8 cellular contexts compared by ENCODE assay signal in the genomic region with DNA sequence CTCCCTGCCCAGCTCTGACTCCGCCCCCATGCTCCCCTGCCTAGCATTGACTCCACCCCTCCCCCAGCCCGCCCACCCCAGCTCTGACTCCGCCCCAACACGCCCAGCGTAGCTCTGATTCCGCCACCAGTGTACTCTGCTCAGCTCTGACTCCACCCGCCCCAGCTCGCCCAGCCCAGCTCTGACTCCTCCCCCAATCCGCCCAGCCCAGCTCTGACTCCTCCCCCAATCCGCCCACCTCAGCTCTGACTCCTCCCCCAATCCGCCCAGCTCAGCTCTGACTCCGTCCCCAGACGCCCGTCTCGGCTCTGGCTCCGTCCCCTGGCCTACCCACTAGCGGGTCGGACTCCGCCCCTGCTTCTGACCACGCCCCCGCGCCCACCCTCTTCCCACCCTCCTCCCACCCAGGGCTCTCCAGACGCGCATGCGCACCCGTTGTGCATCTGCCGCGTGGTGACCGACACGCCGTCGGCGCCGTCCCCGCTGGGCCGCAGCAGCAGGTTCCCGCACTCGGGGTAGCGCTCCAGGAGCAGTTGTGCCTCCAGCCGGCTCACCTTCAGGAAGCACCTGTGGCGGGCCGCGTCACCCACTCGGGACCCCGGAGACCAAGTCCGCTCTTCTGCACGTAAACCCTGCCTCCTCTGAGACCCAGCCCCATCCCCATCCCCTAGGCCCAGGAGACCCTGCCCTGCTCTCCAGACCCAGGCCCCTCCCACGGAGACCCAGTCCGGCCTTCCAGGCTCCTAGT. TPM values are rescaled to one million over a fixed set of nuclear protein-coding genes. Genes with fewer than 3 reads are reported as not detected.
A peak's percentile ranks its signal among the peaks of the same experiment; 100 is the strongest.
DNase-seq lines count a peak whose midpoint lies in the region; ATAC-seq, FAIRE-seq and TF ChIP-seq lines count a peak whose summit lies in the region.

No MANE protein-coding gene starts in this region.

- H3K27me3 ChIP-seq in H7 (ENCODE audit: control insufficient read depth, insufficient read depth, low read length), result no peaks in the 10 kb centered on the region; the same call in 1 of the 2 replicates
- no peaks in the 10 kb centered on the region for H3K27me3 ChIP-seq in colonic mucosa
- H3K27me3 ChIP-seq in HepG2 (ENCODE audit: control insufficient read depth in 1 of 2, insufficient read depth in 2 of 2, low read length in 2 of 2), result no peaks in the 10 kb centered on the region

- TF ChIP-seq RAD21 in HepG2 (CRISPR knock-in tag; IDR thresholded peaks at IDR 0.05), result no peak

- intact Hi-C loops in activated CD4-positive, alpha-beta T cell treated with anti-CD3 and anti-CD28 coated beads for 36 hours (cut with DNase I, micrococcal nuclease), result loop anchor here (1.0 to 5.0 kb wide), 22 partner anchors 10 to 1574 kb away; partner anchors contain the start of genes MPND (in 2 of the 2), ANKRD24 (in 1 of the 2), APBA3 (in 1 of the 2) and CACTIN (in 1 of the 2)
- intact Hi-C loops in colonic mucosa (cut with DNase I) (no loop called here), HepG2 (cut with micrococcal nuclease; ENCODE audit: unreplicated experiment) (no loop called here)

- H3K4me1 ChIP-seq in ES-I3 (ENCODE audit: insufficient read depth, low read length) (no peaks in the 10 kb centered on the region; the same call in 1 of the 2 replicates), colonic mucosa (no peaks in the 10 kb centered on the region), HepG2 (ENCODE audit: insufficient read depth, low read length) (no peaks in the 10 kb centered on the region)

- FAIRE-seq in HepG2 (lab: Jason Lieb, UNC), result no peak

- peak; percentile 99 for DNase-seq in H7
- peak; percentile 94 for DNase-seq in NCI-H128 (lab: John Stamatoyannopoulos, UW; ENCODE audit: unreplicated experiment)
- DNase-seq in activated CD4-positive, alpha-beta T cell treated with anti-CD3 and anti-CD28 coated beads for 36 hours, result peak; percentile 100
- peak; percentile 94 for DNase-seq in colonic mucosa
- DNase-seq in HepG2 (ENCODE audit: low spot score), result no peak
- DNase-seq in stimulated activated CD4-positive, alpha-beta T cell treated with anti-CD3 and anti-CD28 coated beads, Interleukin-2, amount 100 ng/mL, for 24 hours, result peak; percentile 93 to 99
- DNase-seq in NCI-H2196 (lab: John Stamatoyannopoulos, UW; ENCODE audit: unreplicated experiment), result no peak

- no peak for TF ChIP-seq CTCF in colonic mucosa (IDR thresholded peaks at IDR 0.05)
- TF ChIP-seq CTCF in HepG2 (CRISPR knock-in tag; IDR thresholded peaks at IDR 0.05), result no peak

- ATAC-seq in activated CD4-positive, alpha-beta T cell treated with anti-CD3 and anti-CD28 coated beads for 36 hours, result peak; percentile 85
- ATAC-seq in HepG2, result peak; percentile 67

- H3K9me3 ChIP-seq in ES-I3 (ENCODE audit: control insufficient read depth, insufficient read depth, low read length) (no peaks in the 10 kb centered on the region), colonic mucosa (no peaks in the 10 kb centered on the region), HepG2 (ENCODE audit: low read length) (no peaks in the 10 kb centered on the region)

- in situ Hi-C loops in HepG2 (cut with HindIII; ENCODE audit: extremely low pct_ligation_motif_present, low pct_unique_long_range_greater_than_20kb), result no loop called here

- no peak overlapping the region for H3K4me2 ChIP-seq in HepG2 (ENCODE audit: low read depth, low read length)

- no peaks in the 10 kb centered on the region for H4K20me1 ChIP-seq in HepG2 (ENCODE audit: insufficient read depth, low read length)

- WGBS in HepG2 (ENCODE audit: low lambda C conversion rate), result 93% methylated on average over 41 of the region's 49 CpGs

- H3K36me3 ChIP-seq in ES-I3 (ENCODE audit: insufficient read depth, low read length) (no peaks in the 10 kb centered on the region), H7 (replicated peaks; ENCODE audit: control insufficient read depth, insufficient read depth, low read length) (no peaks in the 10 kb centered on the region; the same call in none of the 2 replicates), colonic mucosa (no peaks in the 10 kb centered on the region), HepG2 (replicated peaks in 1 of 2; ENCODE audit: control insufficient read depth in 1 of 2, insufficient read depth in 2 of 2, low read length in 2 of 2) (peaks cover 0 to 3% of the 10 kb centered on the region in 2 experiments; a peak in 1 of 5 replicates)

- TF ChIP-seq EP300 in HepG2 (IDR thresholded peaks at IDR 0.05; ENCODE audit: low read depth in 2 of 2, low read length in 2 of 2) (no peak), HepG2 (CRISPR knock-in tag; IDR thresholded peaks at IDR 0.05; ENCODE audit: borderline replicate concordance) (no peak)

- H3K79me2 ChIP-seq in HepG2 (ENCODE audit: insufficient read depth, low read length), result no peaks in the 10 kb centered on the region

- H3K27ac ChIP-seq in colonic mucosa (no peak overlapping the region), HepG2 (ENCODE audit: extremely low read length, insufficient read depth, low read length) (no peak overlapping the region)

- CTCF ChIA-PET in activated CD4-positive, alpha-beta T cell treated with anti-CD3 and anti-CD28 coated beads for 36 hours (lab: Charles Lee), result interaction anchor here (0.6 to 1.1 kb wide), 7 partner anchors 10 to 76 kb away, joined by 3 to 5 read pairs (median 3); partner anchors contain the start of gene STAP2
- CTCF ChIA-PET in HepG2 (lab: Yijun Ruan, JAX; ENCODE audit: low intra/inter-chr PET ratio, low total read pairs), result no interaction called here

- H3K4me1 Mint-ChIP-seq in activated CD4-positive, alpha-beta T cell treated with anti-CD3 and anti-CD28 coated beads for 36 hours, result peaks cover 27% of the 10 kb centered on the region

- H3K4me3 ChIP-seq in H7 (ENCODE audit: insufficient read depth, low read depth, low read length), result peak overlapping the region; percentile 91
- peak overlapping the region; percentile 16 for H3K4me3 ChIP-seq in colonic mucosa
- no peak overlapping the region for H3K4me3 ChIP-seq in HepG2 (replicated peaks in 1 of 3; ENCODE audit: insufficient read depth in 1 of 3, low read depth in 2 of 3, low read length in 3 of 3)

- H3K36me3 Mint-ChIP-seq in activated CD4-positive, alpha-beta T cell treated with anti-CD3 and anti-CD28 coated beads for 36 hours (ENCODE audit: low read depth), result peaks cover 8% of the 10 kb centered on the region

- no peaks in the 10 kb centered on the region for H3K27me3 Mint-ChIP-seq in activated CD4-positive, alpha-beta T cell treated with anti-CD3 and anti-CD28 coated beads for 36 hours

- peak overlapping the region; percentile 93 for H3K4me3 Mint-ChIP-seq in activated CD4-positive, alpha-beta T cell treated with anti-CD3 and anti-CD28 coated beads for 36 hours

- POLR2A ChIA-PET in activated CD4-positive, alpha-beta T cell treated with anti-CD3 and anti-CD28 coated beads for 36 hours (lab: Charles Lee), result interaction anchor here (0.5 to 1.1 kb wide), 2 partner anchors 14 to 130 kb away, joined by 3 to 12 read pairs; partner anchors contain the start of gene MPND
- POLR2A ChIA-PET in HepG2 (lab: Yijun Ruan, JAX), result interaction anchor here (0.8 to 3.6 kb wide), 4 partner anchors 10 to 18 kb away, joined by 3 to 10 read pairs (median 4); partner anchors contain the start of genes MPND and STAP2

- H3K9ac ChIP-seq in ES-I3 (ENCODE audit: low read depth, low read length), result peak overlapping the region; percentile 87
- H3K9ac ChIP-seq in colonic mucosa (ENCODE audit: low read depth in 2 of 2, low read length in 2 of 2), result no peak overlapping the region
- no peak overlapping the region for H3K9ac ChIP-seq in HepG2 (ENCODE audit: insufficient read depth, low read depth, low read length)

- no peaks in the 10 kb centered on the region for H3K9me3 Mint-ChIP-seq in activated CD4-positive, alpha-beta T cell treated with anti-CD3 and anti-CD28 coated beads for 36 hours (ENCODE audit: low read depth)

- no TSS peak for BruUV-seq in HepG2 (replicated peaks; lab: Mats Ljungman, UMichigan)

- H2AFZ ChIP-seq in HepG2 (ENCODE audit: low read length), result no peak overlapping the region

- TF ChIP-seq POLR2A in HepG2 (IDR thresholded peaks at IDR 0.05; ENCODE audit: insufficient read depth in 1 of 2, low read depth in 2 of 2, low read length in 2 of 2), result no peak

- H3K27ac Mint-ChIP-seq in activated CD4-positive, alpha-beta T cell treated with anti-CD3 and anti-CD28 coated beads for 36 hours, result peak overlapping the region; percentile 94

RNA-seq across cellular contexts. Expression of gene STAP2, which starts 10.2 kb away (rescaled TPM):
- total RNA-seq in H7 (2014; rRNA removed; shearing (Covaris generic)), result 14.2 and 18.0 TPM in 2 replicates
- total RNA-seq in activated CD4-positive, alpha-beta T cell treated with anti-CD3 and anti-CD28 coated beads for 36 hours, result 10 to 100 TPM; 11.0 to 11.5 TPM
- total RNA-seq in colonic mucosa (100 to 1,000 TPM; 197 to 218 TPM), HepG2 (2016; rRNA removed; fragmentation: Illumina TruSeq; extraction: Trizol) (39.0 and 43.1 TPM in 2 replicates)
- 9.7 and 11.5 TPM in 2 replicates for total RNA-seq in HepG2 (2016; cell fraction: cytosol; rRNA removed; fragmentation: Illumina TruSeq; extraction: Trizol; ENCODE audit: low read depth)
- total RNA-seq in HepG2 (2016; cell fraction: insoluble cytoplasmic fraction; rRNA removed; fragmentation: Illumina TruSeq; extraction: Trizol), result 42.4 and 43.7 TPM in 2 replicates
- 14.0 and 15.6 TPM in 2 replicates for total RNA-seq in HepG2 (2016; cell fraction: membrane; rRNA removed; fragmentation: Illumina TruSeq; extraction: Trizol)
- 14.8 and 19.2 TPM in 2 replicates for total RNA-seq in HepG2 (2016; cell fraction: nucleus; rRNA removed; fragmentation: Illumina TruSeq; extraction: Trizol)
- polyA plus RNA-seq in HepG2 (2011; rRNA removed), result 43.7 and 56.0 TPM in 2 replicates
- polyA plus RNA-seq in HepG2 (2011; cell fraction: cytosol; rRNA removed), result 51.4 and 52.1 TPM in 2 replicates
- 86.7 and 88.3 TPM in 2 replicates for polyA plus RNA-seq in HepG2 (2011; cell fraction: nucleus; rRNA removed)
- 23.6 and 28.4 TPM in 2 replicates for polyA plus RNA-seq in HepG2 (2012)
- 9.7 and 10.2 TPM in 2 replicates for polyA plus RNA-seq in HepG2 (2016; cell fraction: cytosol; fragmentation: Illumina TruSeq; extraction: Trizol; ENCODE audit: low read depth)
- 40.0 and 44.1 TPM in 2 replicates for polyA plus RNA-seq in HepG2 (2016; cell fraction: insoluble cytoplasmic fraction; fragmentation: Illumina TruSeq; extraction: Trizol; ENCODE audit: low read depth)
- polyA plus RNA-seq in HepG2 (2016; cell fraction: membrane; fragmentation: Illumina TruSeq; extraction: Trizol; ENCODE audit: low read depth), result 14.2 and 14.5 TPM in 2 replicates
- 43.0 and 48.7 TPM in 2 replicates for polyA plus RNA-seq in HepG2 (2016; cell fraction: nucleus; fragmentation: Illumina TruSeq; extraction: Trizol; ENCODE audit: insufficient read depth, low read depth)
- 0.07 and 31.4 TPM in 2 replicates for polyA minus RNA-seq in HepG2 (2011; rRNA and poly(A)+ RNA removed; ENCODE audit: low replicate concordance)
- 15.3 and 25.5 TPM in 2 replicates for polyA minus RNA-seq in HepG2 (2011; cell fraction: cytosol; rRNA and poly(A)+ RNA removed)
- 6.3 and 10.3 TPM in 2 replicates for polyA minus RNA-seq in HepG2 (2011; cell fraction: nucleus; rRNA and poly(A)+ RNA removed)

RNA-seq across cellular contexts. Expression of gene MPND, which starts 14.9 kb away (rescaled TPM):
- total RNA-seq in H7 (2014; rRNA removed; shearing (Covaris generic)), result 11.4 and 17.4 TPM in 2 replicates
- 10 to 100 TPM; 12.6 to 18.0 TPM for total RNA-seq in activated CD4-positive, alpha-beta T cell treated with anti-CD3 and anti-CD28 coated beads for 36 hours
- total RNA-seq in colonic mucosa, result 10 to 100 TPM; 38.0 to 63.2 TPM
- total RNA-seq in HepG2 (2016; rRNA removed; fragmentation: Illumina TruSeq; extraction: Trizol), result 12.9 and 15.8 TPM in 2 replicates
- total RNA-seq in HepG2 (2016; cell fraction: cytosol; rRNA removed; fragmentation: Illumina TruSeq; extraction: Trizol; ENCODE audit: low read depth), result 16.5 and 20.0 TPM in 2 replicates
- 13.8 and 14.3 TPM in 2 replicates for total RNA-seq in HepG2 (2016; cell fraction: insoluble cytoplasmic fraction; rRNA removed; fragmentation: Illumina TruSeq; extraction: Trizol)
- 26.2 and 26.3 TPM in 2 replicates for total RNA-seq in HepG2 (2016; cell fraction: membrane; rRNA removed; fragmentation: Illumina TruSeq; extraction: Trizol)
- 9.0 and 14.0 TPM in 2 replicates for total RNA-seq in HepG2 (2016; cell fraction: nucleus; rRNA removed; fragmentation: Illumina TruSeq; extraction: Trizol)
- polyA plus RNA-seq in HepG2 (2011; rRNA removed), result 10.8 and 12.5 TPM in 2 replicates
- 9.6 and 14.7 TPM in 2 replicates for polyA plus RNA-seq in HepG2 (2011; cell fraction: cytosol; rRNA removed)
- polyA plus RNA-seq in HepG2 (2011; cell fraction: nucleus; rRNA removed), result 11.4 TPM in 2 replicates
- polyA plus RNA-seq in HepG2 (2012), result 9.9 and 11.7 TPM in 2 replicates
- 26.1 and 31.1 TPM in 2 replicates for polyA plus RNA-seq in HepG2 (2016; cell fraction: cytosol; fragmentation: Illumina TruSeq; extraction: Trizol; ENCODE audit: low read depth)
- polyA plus RNA-seq in HepG2 (2016; cell fraction: insoluble cytoplasmic fraction; fragmentation: Illumina TruSeq; extraction: Trizol; ENCODE audit: low read depth), result 16.6 and 21.7 TPM in 2 replicates
- 33.3 and 33.5 TPM in 2 replicates for polyA plus RNA-seq in HepG2 (2016; cell fraction: membrane; fragmentation: Illumina TruSeq; extraction: Trizol; ENCODE audit: low read depth)
- 16.7 and 20.2 TPM in 2 replicates for polyA plus RNA-seq in HepG2 (2016; cell fraction: nucleus; fragmentation: Illumina TruSeq; extraction: Trizol; ENCODE audit: insufficient read depth, low read depth)
- 6.7 and 17.0 TPM in 2 replicates for polyA minus RNA-seq in HepG2 (2011; rRNA and poly(A)+ RNA removed; ENCODE audit: low replicate concordance)
- 7.6 and 9.1 TPM in 2 replicates for polyA minus RNA-seq in HepG2 (2011; cell fraction: cytosol; rRNA and poly(A)+ RNA removed)
- 6.7 and 7.2 TPM in 2 replicates for polyA minus RNA-seq in HepG2 (2011; cell fraction: nucleus; rRNA and poly(A)+ RNA removed)

RNA-seq across cellular contexts. Expression of gene FSD1, which starts 24.0 kb away (rescaled TPM):
- 29.8 and 34.1 TPM in 2 replicates for total RNA-seq in H7 (2014; rRNA removed; shearing (Covaris generic))
- total RNA-seq in activated CD4-positive, alpha-beta T cell treated with anti-CD3 and anti-CD28 coated beads for 36 hours, result 10 to 100 TPM; 23.1 to 25.3 TPM
- total RNA-seq in colonic mucosa (1 to 10 TPM in 1 of 2 donors, under 1 TPM in 1; 0.98 to 2.4 TPM), HepG2 (2016; rRNA removed; fragmentation: Illumina TruSeq; extraction: Trizol) (0.29 TPM in 1 of 2 replicates, not detected in the other)
- 0.18 TPM in 1 of 2 replicates, not detected in the other for total RNA-seq in HepG2 (2016; cell fraction: cytosol; rRNA removed; fragmentation: Illumina TruSeq; extraction: Trizol; ENCODE audit: low read depth)
- 0.22 TPM in 1 of 2 replicates, not detected in the other for total RNA-seq in HepG2 (2016; cell fraction: insoluble cytoplasmic fraction; rRNA removed; fragmentation: Illumina TruSeq; extraction: Trizol)
- 0.12 and 0.45 TPM in 2 replicates for total RNA-seq in HepG2 (2016; cell fraction: membrane; rRNA removed; fragmentation: Illumina TruSeq; extraction: Trizol)
- not detected in 2 replicates for total RNA-seq in HepG2 (2016; cell fraction: nucleus; rRNA removed; fragmentation: Illumina TruSeq; extraction: Trizol)
- 0.66 and 1.4 TPM in 2 replicates for polyA plus RNA-seq in HepG2 (2011; rRNA removed)
- polyA plus RNA-seq in HepG2 (2011; cell fraction: cytosol; rRNA removed), result 0.81 and 1.2 TPM in 2 replicates
- 1.8 and 2.7 TPM in 2 replicates for polyA plus RNA-seq in HepG2 (2011; cell fraction: nucleus; rRNA removed)
- 0.82 and 1.7 TPM in 2 replicates for polyA plus RNA-seq in HepG2 (2012)
- 0.24 and 0.59 TPM in 2 replicates for polyA plus RNA-seq in HepG2 (2016; cell fraction: cytosol; fragmentation: Illumina TruSeq; extraction: Trizol; ENCODE audit: low read depth)
- not detected in 2 replicates for polyA plus RNA-seq in HepG2 (2016; cell fraction: insoluble cytoplasmic fraction; fragmentation: Illumina TruSeq; extraction: Trizol; ENCODE audit: low read depth)
- polyA plus RNA-seq in HepG2 (2016; cell fraction: membrane; fragmentation: Illumina TruSeq; extraction: Trizol; ENCODE audit: low read depth), result not detected in 2 replicates
- 0.31 and 0.41 TPM in 2 replicates for polyA plus RNA-seq in HepG2 (2016; cell fraction: nucleus; fragmentation: Illumina TruSeq; extraction: Trizol; ENCODE audit: insufficient read depth, low read depth)
- polyA minus RNA-seq in HepG2 (2011; rRNA and poly(A)+ RNA removed; ENCODE audit: low replicate concordance), result 0.58 and 1.4 TPM in 2 replicates
- 0.40 TPM in 1 of 2 replicates, not detected in the other for polyA minus RNA-seq in HepG2 (2011; cell fraction: cytosol; rRNA and poly(A)+ RNA removed)
- 0.37 TPM in 1 of 2 replicates, not detected in the other for polyA minus RNA-seq in HepG2 (2011; cell fraction: nucleus; rRNA and poly(A)+ RNA removed)

RNA-seq across cellular contexts. Expression of gene TMIGD2, which starts 26.2 kb away (rescaled TPM):
- total RNA-seq in H7 (2014; rRNA removed; shearing (Covaris generic)), result 0.45 and 0.78 TPM in 2 replicates
- 10 to 100 TPM; 15.8 to 16.1 TPM for total RNA-seq in activated CD4-positive, alpha-beta T cell treated with anti-CD3 and anti-CD28 coated beads for 36 hours
- total RNA-seq in colonic mucosa (under 1 TPM in 1 of 2 donors, not detected in 1; 0.74 TPM), HepG2 (2016; rRNA removed; fragmentation: Illumina TruSeq; extraction: Trizol) (0.11 TPM in 1 of 2 replicates, not detected in the other)
- total RNA-seq in HepG2 (2016; cell fraction: cytosol; rRNA removed; fragmentation: Illumina TruSeq; extraction: Trizol; ENCODE audit: low read depth), result 0.62 TPM in 1 of 2 replicates, not detected in the other
- total RNA-seq in HepG2 (2016; cell fraction: insoluble cytoplasmic fraction; rRNA removed; fragmentation: Illumina TruSeq; extraction: Trizol), result 0.19 TPM in 1 of 2 replicates, not detected in the other
- 0.22 and 0.31 TPM in 2 replicates for total RNA-seq in HepG2 (2016; cell fraction: membrane; rRNA removed; fragmentation: Illumina TruSeq; extraction: Trizol)
- total RNA-seq in HepG2 (2016; cell fraction: nucleus; rRNA removed; fragmentation: Illumina TruSeq; extraction: Trizol), result not detected in 2 replicates
- polyA plus RNA-seq in HepG2 (2011; rRNA removed), result 1.0 and 2.5 TPM in 2 replicates
- polyA plus RNA-seq in HepG2 (2011; cell fraction: cytosol; rRNA removed), result 1.9 and 2.2 TPM in 2 replicates
- 0.64 and 1.4 TPM in 2 replicates for polyA plus RNA-seq in HepG2 (2011; cell fraction: nucleus; rRNA removed)
- 1.5 and 4.1 TPM in 2 replicates for polyA plus RNA-seq in HepG2 (2012)
- 0.17 and 0.42 TPM in 2 replicates for polyA plus RNA-seq in HepG2 (2016; cell fraction: cytosol; fragmentation: Illumina TruSeq; extraction: Trizol; ENCODE audit: low read depth)
- not detected in 2 replicates for polyA plus RNA-seq in HepG2 (2016; cell fraction: insoluble cytoplasmic fraction; fragmentation: Illumina TruSeq; extraction: Trizol; ENCODE audit: low read depth)
- 0.15 and 0.16 TPM in 2 replicates for polyA plus RNA-seq in HepG2 (2016; cell fraction: membrane; fragmentation: Illumina TruSeq; extraction: Trizol; ENCODE audit: low read depth)
- polyA plus RNA-seq in HepG2 (2016; cell fraction: nucleus; fragmentation: Illumina TruSeq; extraction: Trizol; ENCODE audit: insufficient read depth, low read depth), result not detected in 2 replicates
- 0.48 TPM in 1 of 2 replicates, not detected in the other for polyA minus RNA-seq in HepG2 (2011; rRNA and poly(A)+ RNA removed; ENCODE audit: low replicate concordance)
- 1.3 TPM in 1 of 2 replicates, not detected in the other for polyA minus RNA-seq in HepG2 (2011; cell fraction: cytosol; rRNA and poly(A)+ RNA removed)
- 0.62 TPM in 1 of 2 replicates, not detected in the other for polyA minus RNA-seq in HepG2 (2011; cell fraction: nucleus; rRNA and poly(A)+ RNA removed)

RNA-seq across cellular contexts. Expression of gene SHD, which starts 49.4 kb away (rescaled TPM):
- 1.3 and 1.5 TPM in 2 replicates for total RNA-seq in H7 (2014; rRNA removed; shearing (Covaris generic))
- total RNA-seq in activated CD4-positive, alpha-beta T cell treated with anti-CD3 and anti-CD28 coated beads for 36 hours, result not detected
- 10 to 100 TPM; 16.8 to 19.3 TPM for total RNA-seq in colonic mucosa
- total RNA-seq in HepG2 (2016; rRNA removed; fragmentation: Illumina TruSeq; extraction: Trizol), result 0.11 TPM in 1 of 2 replicates, not detected in the other
- 0.40 TPM in 1 of 2 replicates, not detected in the other for total RNA-seq in HepG2 (2016; cell fraction: cytosol; rRNA removed; fragmentation: Illumina TruSeq; extraction: Trizol; ENCODE audit: low read depth)
- total RNA-seq in HepG2 (2016; cell fraction: insoluble cytoplasmic fraction; rRNA removed; fragmentation: Illumina TruSeq; extraction: Trizol), result 0.30 TPM in 1 of 2 replicates, not detected in the other
- total RNA-seq in HepG2 (2016; cell fraction: membrane; rRNA removed; fragmentation: Illumina TruSeq; extraction: Trizol), result 0.45 and 1.1 TPM in 2 replicates
- total RNA-seq in HepG2 (2016; cell fraction: nucleus; rRNA removed; fragmentation: Illumina TruSeq; extraction: Trizol), result not detected in 2 replicates
- polyA plus RNA-seq in HepG2 (2011; rRNA removed), result 0.20 and 0.42 TPM in 2 replicates
- 0.46 TPM in 1 of 2 replicates, not detected in the other for polyA plus RNA-seq in HepG2 (2011; cell fraction: cytosol; rRNA removed)
- 0.48 and 0.61 TPM in 2 replicates for polyA plus RNA-seq in HepG2 (2011; cell fraction: nucleus; rRNA removed)
- 0.36 and 0.79 TPM in 2 replicates for polyA plus RNA-seq in HepG2 (2012)
- polyA plus RNA-seq in HepG2 (2016; cell fraction: cytosol; fragmentation: Illumina TruSeq; extraction: Trizol; ENCODE audit: low read depth), result 0.31 and 1.3 TPM in 2 replicates
- 1.1 TPM in 1 of 2 replicates, not detected in the other for polyA plus RNA-seq in HepG2 (2016; cell fraction: insoluble cytoplasmic fraction; fragmentation: Illumina TruSeq; extraction: Trizol; ENCODE audit: low read depth)
- polyA plus RNA-seq in HepG2 (2016; cell fraction: membrane; fragmentation: Illumina TruSeq; extraction: Trizol; ENCODE audit: low read depth), result 0.63 and 0.70 TPM in 2 replicates
- polyA plus RNA-seq in HepG2 (2016; cell fraction: nucleus; fragmentation: Illumina TruSeq; extraction: Trizol; ENCODE audit: insufficient read depth, low read depth), result not detected in 2 replicates
- 0.14 TPM in 1 of 2 replicates, not detected in the other for polyA minus RNA-seq in HepG2 (2011; rRNA and poly(A)+ RNA removed; ENCODE audit: low replicate concordance)
- polyA minus RNA-seq in HepG2 (2011; cell fraction: cytosol; rRNA and poly(A)+ RNA removed), result not detected in 2 replicates
- not detected in 2 replicates for polyA minus RNA-seq in HepG2 (2011; cell fraction: nucleus; rRNA and poly(A)+ RNA removed)

Comparison
In these comparisons a context has a peak if more than half of its experiments do, and no peak if none do; other contexts are left out.
1. DNase-seq: peak in H7 (single experiment), NCI-H128 (single experiment), activated CD4-positive, alpha-beta T cell treated with anti-CD3 and anti-CD28 coated beads for 36 hours (single experiment), colonic mucosa (single experiment) and stimulated activated CD4-positive, alpha-beta T cell treated with anti-CD3 and anti-CD28 coated beads, Interleukin-2, amount 100 ng/mL, for 24 hours (2 of 2); none in HepG2 (single experiment) and NCI-H2196 (single experiment).
2. H3K4me3 ChIP-seq: peak in H7 (single experiment) and colonic mucosa (single experiment); none in HepG2 (0 of 3).
3. intact Hi-C loops: an anchor here in activated CD4-positive, alpha-beta T cell treated with anti-CD3 and anti-CD28 coated beads for 36 hours (1.0 to 5.0 kb wide); none called in colonic mucosa and HepG2.